Comparison of ENCODE assay signal across 1 cellular context in the genomic region with DNA sequence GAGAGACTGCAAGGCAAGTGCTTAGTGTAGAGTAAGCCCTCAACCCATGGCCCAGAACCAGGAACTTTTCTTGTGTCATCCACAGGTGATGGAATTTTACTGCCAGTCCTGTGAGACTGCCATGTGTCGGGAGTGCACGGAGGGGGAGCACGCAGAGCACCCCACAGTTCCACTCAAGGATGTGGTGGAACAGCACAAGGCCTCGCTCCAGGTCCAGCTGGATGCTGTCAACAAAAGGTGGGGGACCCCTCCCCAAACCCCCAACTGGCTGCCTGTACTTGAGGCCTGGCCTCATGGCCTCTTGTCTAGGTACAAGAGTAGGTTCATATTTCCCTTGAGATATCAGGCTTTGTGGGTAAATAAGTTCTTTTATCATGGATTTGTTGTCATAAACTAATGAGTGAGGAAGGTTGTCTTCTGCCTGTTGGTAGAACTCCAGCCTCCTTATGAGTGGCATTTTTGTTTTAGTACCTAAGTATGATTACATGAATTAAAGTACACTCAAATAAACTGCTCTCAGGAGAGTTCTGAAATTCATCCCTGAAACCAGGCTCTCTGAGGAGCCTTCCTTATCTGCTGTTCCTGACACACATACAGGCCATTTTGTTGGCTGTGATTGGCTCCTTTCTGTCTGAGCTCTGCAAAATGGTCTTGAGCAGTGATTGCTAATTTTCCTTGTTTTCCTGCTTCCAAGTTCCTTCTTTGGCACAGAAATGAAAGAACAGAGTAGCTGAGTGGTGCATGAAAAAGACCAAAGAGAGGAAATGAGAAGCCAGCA.
TF ChIP-seq lines count a peak whose summit lies in the region.

No MANE protein-coding gene starts in this region.

TF ChIP-seq in IMR-90, 13 proteins besides CTCF, POLR2A, EP300 and RAD21:
- TF ChIP-seq MAZ (IDR thresholded peaks at IDR 0.05; ENCODE audit: borderline replicate concordance, low read depth, low read length), result no peak
- no peak for TF ChIP-seq USF2 (IDR thresholded peaks at IDR 0.05; ENCODE audit: low read depth, low read length)
- no peak for TF ChIP-seq RCOR1 (IDR thresholded peaks at IDR 0.05; ENCODE audit: insufficient replicate concordance, low read length)
- no peak for TF ChIP-seq SMC3 (IDR thresholded peaks at IDR 0.05; ENCODE audit: low read depth, low read length)
- no peak for TF ChIP-seq RFX5 (IDR thresholded peaks at IDR 0.05; ENCODE audit: low read depth, low read length)
- no peak for TF ChIP-seq ELK1 (IDR thresholded peaks at IDR 0.05; ENCODE audit: borderline replicate concordance, low read depth, low read length)
- TF ChIP-seq BHLHE40 (IDR thresholded peaks at IDR 0.05; ENCODE audit: low read depth, low read length), result no peak
- no peak for TF ChIP-seq NFE2L2 (IDR thresholded peaks at IDR 0.05; ENCODE audit: low read depth, low read length)
- TF ChIP-seq CHD1 (IDR thresholded peaks at IDR 0.05; ENCODE audit: low read depth, low read length), result no peak
- TF ChIP-seq CEBPB (IDR thresholded peaks at IDR 0.05; ENCODE audit: low read depth, low read length), result no peak
- no peak for TF ChIP-seq FOS (IDR thresholded peaks at IDR 0.05; ENCODE audit: low read depth, low read length)
- TF ChIP-seq MAFK (IDR thresholded peaks at IDR 0.05; ENCODE audit: low read depth, low read length), result no peak
- no peak for TF ChIP-seq MXI1 (IDR thresholded peaks at IDR 0.05; ENCODE audit: borderline replicate concordance, low read depth, low read length)
